In genomic region chr16:572865-573650, GRCh38 we compare ENCODE assay signal across 39 cellular contexts. TPM values are rescaled to one million over a fixed set of nuclear protein-coding genes. Genes with fewer than 3 reads are reported as not detected.
"Had no signal": no experiment of that assay in that cellular context is flagged by ENCODE, and none has a peak within 500 bp of the region (broad histone marks: within the 10 kb centered on the region; RNA-seq: fewer than 3 reads in every experiment).

No MANE protein-coding gene starts in this region.

- H3K36me3 ChIP-seq: breast epithelium, cardiac muscle cell, gastrocnemius medialis had no signal

- H3K27me3 ChIP-seq: adrenal gland, breast epithelium, cardiac muscle cell, dorsolateral prefrontal cortex, esophagus muscularis mucosa, foreskin keratinocyte, gastrocnemius medialis, heart left ventricle had no signal

- H3K27ac Mint-ChIP-seq: activated CD4-positive, alpha-beta memory T cell treated with anti-CD3 and anti-CD28 coated beads for 36 hours; activated CD4-positive, alpha-beta T cell treated with anti-CD3 and anti-CD28 coated beads for 36 hours; activated CD4-positive, alpha-beta T cell treated with anti-CD3 and anti-CD28 coated beads, Interleukin-2, amount 10 ng/mL, durations not matched to agents 24 days and 14 days; activated CD8-positive, alpha-beta memory T cell treated with anti-CD3 and anti-CD28 coated beads, Interleukin-2, amount 10 ng/mL, durations not matched to agents 7 days and 5 days; activated CD8-positive, alpha-beta T cell treated with anti-CD3 and anti-CD28 coated beads, Interleukin-2, amount 10 ng/mL, durations not matched to agents 7 days and 5 days; activated naive CD4-positive, alpha-beta T cell treated with anti-CD3 and anti-CD28 coated beads for 36 hours; activated naive CD4-positive, alpha-beta T cell treated with anti-CD3 and anti-CD28 coated beads, Interleukin-2, amount 50 U/mL, for 24 hours; activated naive CD8-positive, alpha-beta T cell treated with anti-CD3 and anti-CD28 coated beads for 36 hours; activated naive CD8-positive, alpha-beta T cell treated with anti-CD3 and anti-CD28 coated beads, Interleukin-2, amount 50 U/mL, for 24 hours; activated T-helper 1 cell treated with anti-CD3 and anti-CD28 coated beads, Interleukin-12 subunit alpha, Interleukin-12 subunit beta, Interleukin-2, Interleukin-4 antibody, amounts not matched to agents 30 ng/mL and 10 ng/mL and 1 ng/mL, durations not matched to agents 14 hours and 24 hours and 36 hours; activated T-helper 2 cell treated with anti-CD3 and anti-CD28 coated beads, Interferon-gamma antibody, Interleukin-2, Interleukin-4, amounts not matched to agents 10 μg/mL and 5 μg/mL and 100 μg/mL, durations not matched to agents 14 hours and 24 hours and 36 hours; endodermal cell; T-helper 2 cell treated with Interferon-gamma antibody and Interleukin-4, amounts not matched to agents 5 μg/mL and 100 μg/mL, for 36 hours had no signal

- H3K4me3 ChIP-seq: adrenal gland, breast epithelium, cardiac muscle cell, coronary artery, dorsolateral prefrontal cortex, esophagus muscularis mucosa, gastrocnemius medialis, heart left ventricle had no signal

- DNase-seq: activated CD4-positive, alpha-beta memory T cell treated with anti-CD3 and anti-CD28 coated beads for 36 hours; activated CD4-positive, alpha-beta T cell treated with anti-CD3 and anti-CD28 coated beads for 36 hours; activated CD4-positive, alpha-beta T cell treated with anti-CD3 and anti-CD28 coated beads, Interleukin-2, amount 10 ng/mL, durations not matched to agents 24 days and 14 days; activated CD4-positive, CD25-positive, alpha-beta regulatory T cell; activated CD4-positive, CD25-positive, alpha-beta regulatory T cell treated with anti-CD3 and anti-CD28 coated beads, Interleukin-2, amount 50 U/mL, for 72 hours; activated CD8-positive, alpha-beta memory T cell treated with anti-CD3 and anti-CD28 coated beads, Interleukin-2, amount 10 ng/mL, durations not matched to agents 7 days and 5 days; activated CD8-positive, alpha-beta memory T cell treated with anti-CD3 and anti-CD28 coated beads, Interleukin-2, amount 50 U/mL, for 4 hours; activated CD8-positive, alpha-beta T cell treated with anti-CD3 and anti-CD28 coated beads, Interleukin-2, amount 10 ng/mL, durations not matched to agents 7 days and 5 days; activated effector memory CD4-positive, alpha-beta T cell treated with anti-CD3 and anti-CD28 coated beads, Interleukin-2, amount 50 U/mL, for 16 hours; activated naive CD4-positive, alpha-beta T cell treated with anti-CD3 and anti-CD28 coated beads for 36 hours; activated naive CD8-positive, alpha-beta T cell treated with anti-CD3 and anti-CD28 coated beads for 36 hours; activated naive CD8-positive, alpha-beta T cell treated with anti-CD3 and anti-CD28 coated beads, Interleukin-2, amount 50 U/mL, for 24 hours; activated T-cell treated with anti-CD3 and anti-CD28 coated beads, Interleukin-2, amount 50 U/mL, for 1 hour; activated T-cell treated with anti-CD3 and anti-CD28 coated beads, Interleukin-2, amount 50 U/mL, for 48 hours; adrenal gland; amygdala; aorta; central memory CD4-positive, alpha-beta T cell; dorsolateral prefrontal cortex; effector memory CD4-positive, alpha-beta T cell; endodermal cell; foreskin keratinocyte; gastrocnemius medialis; glutamatergic neuron; heart left ventricle; hypothalamus; T1000 had no signal

- H3K4me3 Mint-ChIP-seq: activated CD4-positive, alpha-beta memory T cell treated with anti-CD3 and anti-CD28 coated beads for 36 hours; activated CD4-positive, alpha-beta T cell treated with anti-CD3 and anti-CD28 coated beads for 36 hours; activated CD8-positive, alpha-beta memory T cell treated with anti-CD3 and anti-CD28 coated beads, Interleukin-2, amount 10 ng/mL, durations not matched to agents 7 days and 5 days; activated CD8-positive, alpha-beta T cell treated with anti-CD3 and anti-CD28 coated beads, Interleukin-2, amount 10 ng/mL, durations not matched to agents 7 days and 5 days; activated naive CD4-positive, alpha-beta T cell treated with anti-CD3 and anti-CD28 coated beads for 36 hours; activated naive CD4-positive, alpha-beta T cell treated with anti-CD3 and anti-CD28 coated beads, Interleukin-2, amount 50 U/mL, for 24 hours; activated naive CD8-positive, alpha-beta T cell treated with anti-CD3 and anti-CD28 coated beads for 36 hours; activated naive CD8-positive, alpha-beta T cell treated with anti-CD3 and anti-CD28 coated beads, Interleukin-2, amount 50 U/mL, for 24 hours; activated T-helper 1 cell treated with anti-CD3 and anti-CD28 coated beads, Interleukin-12 subunit alpha, Interleukin-12 subunit beta, Interleukin-2, Interleukin-4 antibody, amounts not matched to agents 30 ng/mL and 10 ng/mL and 1 ng/mL, durations not matched to agents 14 hours and 24 hours and 36 hours; dendritic cell treated with granulocyte-macrophage colony-stimulating factor and Interleukin-4, amounts not matched to agents 40 ng/mL and 50 ng/mL, for 4 days; endodermal cell; T-helper 2 cell treated with Interferon-gamma antibody and Interleukin-4, amounts not matched to agents 5 μg/mL and 100 μg/mL, for 36 hours had no signal

- H3K4me1 ChIP-seq: foreskin keratinocyte had no signal

- ATAC-seq: activated CD4-positive, alpha-beta T cell treated with anti-CD3 and anti-CD28 coated beads for 36 hours; activated CD8-positive, alpha-beta memory T cell treated with anti-CD3 and anti-CD28 coated beads, Interleukin-2, amount 10 ng/mL, durations not matched to agents 7 days and 5 days; activated CD8-positive, alpha-beta T cell treated with anti-CD3 and anti-CD28 coated beads, Interleukin-2, amount 10 ng/mL, durations not matched to agents 7 days and 5 days; activated naive CD8-positive, alpha-beta T cell treated with anti-CD3 and anti-CD28 coated beads, Interleukin-2, amount 50 U/mL, for 24 hours; foreskin keratinocyte; gastrocnemius medialis; heart left ventricle had no signal

- H3K36me3 Mint-ChIP-seq: activated CD4-positive, alpha-beta memory T cell treated with anti-CD3 and anti-CD28 coated beads for 36 hours; activated CD8-positive, alpha-beta memory T cell treated with anti-CD3 and anti-CD28 coated beads, Interleukin-2, amount 10 ng/mL, durations not matched to agents 7 days and 5 days; activated naive CD4-positive, alpha-beta T cell treated with anti-CD3 and anti-CD28 coated beads, Interleukin-2, amount 50 U/mL, for 24 hours; activated naive CD8-positive, alpha-beta T cell treated with anti-CD3 and anti-CD28 coated beads for 36 hours; brain had no signal

- H3K9me3 ChIP-seq: adrenal gland, breast epithelium, esophagus muscularis mucosa, gastrocnemius medialis, heart left ventricle had no signal

- H3K9me3 Mint-ChIP-seq: activated CD4-positive, alpha-beta memory T cell treated with anti-CD3 and anti-CD28 coated beads for 36 hours; activated CD4-positive, alpha-beta T cell treated with anti-CD3 and anti-CD28 coated beads, Interleukin-2, amount 10 ng/mL, durations not matched to agents 24 days and 14 days; activated naive CD4-positive, alpha-beta T cell treated with anti-CD3 and anti-CD28 coated beads for 36 hours; activated naive CD4-positive, alpha-beta T cell treated with anti-CD3 and anti-CD28 coated beads, Interleukin-2, amount 50 U/mL, for 24 hours; activated naive CD8-positive, alpha-beta T cell treated with anti-CD3 and anti-CD28 coated beads for 36 hours; activated naive CD8-positive, alpha-beta T cell treated with anti-CD3 and anti-CD28 coated beads, Interleukin-2, amount 50 U/mL, for 24 hours; activated T-helper 1 cell treated with anti-CD3 and anti-CD28 coated beads, Interleukin-12 subunit alpha, Interleukin-12 subunit beta, Interleukin-2, Interleukin-4 antibody, amounts not matched to agents 30 ng/mL and 10 ng/mL and 1 ng/mL, durations not matched to agents 14 hours and 24 hours and 36 hours; activated T-helper 2 cell treated with anti-CD3 and anti-CD28 coated beads, Interferon-gamma antibody, Interleukin-2, Interleukin-4, amounts not matched to agents 10 μg/mL and 5 μg/mL and 100 μg/mL, durations not matched to agents 14 hours and 24 hours and 36 hours; brain; dendritic cell treated with granulocyte-macrophage colony-stimulating factor and Interleukin-4, amounts not matched to agents 40 ng/mL and 50 ng/mL, for 4 days; endodermal cell; T-helper 2 cell treated with Interferon-gamma antibody and Interleukin-4, amounts not matched to agents 5 μg/mL and 100 μg/mL, for 36 hours had no signal

- H3K27me3 Mint-ChIP-seq: activated CD4-positive, alpha-beta memory T cell treated with anti-CD3 and anti-CD28 coated beads for 36 hours; activated CD4-positive, alpha-beta T cell treated with anti-CD3 and anti-CD28 coated beads for 36 hours; activated CD4-positive, alpha-beta T cell treated with anti-CD3 and anti-CD28 coated beads, Interleukin-2, amount 10 ng/mL, durations not matched to agents 24 days and 14 days; activated CD8-positive, alpha-beta memory T cell treated with anti-CD3 and anti-CD28 coated beads, Interleukin-2, amount 10 ng/mL, durations not matched to agents 7 days and 5 days; activated naive CD4-positive, alpha-beta T cell treated with anti-CD3 and anti-CD28 coated beads, Interleukin-2, amount 50 U/mL, for 24 hours; activated naive CD8-positive, alpha-beta T cell treated with anti-CD3 and anti-CD28 coated beads for 36 hours; activated naive CD8-positive, alpha-beta T cell treated with anti-CD3 and anti-CD28 coated beads, Interleukin-2, amount 50 U/mL, for 24 hours; dendritic cell treated with granulocyte-macrophage colony-stimulating factor and Interleukin-4, amounts not matched to agents 40 ng/mL and 50 ng/mL, for 4 days had no signal

- H3K27ac ChIP-seq: adrenal gland, breast epithelium, cardiac muscle cell, coronary artery, dorsolateral prefrontal cortex, esophagus muscularis mucosa, foreskin keratinocyte, gastrocnemius medialis, heart left ventricle had no signal

RNA-seq across cellular contexts. Expression of gene PRR35, which starts 12.9 kb away (rescaled TPM):
- total RNA-seq: activated CD4-positive, alpha-beta memory T cell treated with anti-CD3 and anti-CD28 coated beads for 36 hours; activated CD4-positive, alpha-beta T cell treated with anti-CD3 and anti-CD28 coated beads for 36 hours; activated CD4-positive, alpha-beta T cell treated with anti-CD3 and anti-CD28 coated beads, Interleukin-2, amount 10 ng/mL, durations not matched to agents 24 days and 14 days; activated CD8-positive, alpha-beta memory T cell treated with anti-CD3 and anti-CD28 coated beads for 36 hours; activated CD8-positive, alpha-beta memory T cell treated with anti-CD3 and anti-CD28 coated beads, Interleukin-2, amount 10 ng/mL, durations not matched to agents 7 days and 5 days; activated CD8-positive, alpha-beta T cell treated with anti-CD3 and anti-CD28 coated beads, Interleukin-2, amount 10 ng/mL, durations not matched to agents 7 days and 5 days; activated naive CD4-positive, alpha-beta T cell treated with anti-CD3 and anti-CD28 coated beads for 36 hours; activated naive CD8-positive, alpha-beta T cell treated with anti-CD3 and anti-CD28 coated beads for 36 hours; activated T-helper 1 cell treated with anti-CD3 and anti-CD28 coated beads, Interleukin-12 subunit alpha, Interleukin-12 subunit beta, Interleukin-2, Interleukin-4 antibody, amounts not matched to agents 30 ng/mL and 10 ng/mL and 1 ng/mL, durations not matched to agents 14 hours and 24 hours and 36 hours; activated T-helper 2 cell treated with anti-CD3 and anti-CD28 coated beads, Interferon-gamma antibody, Interleukin-2, Interleukin-4, amounts not matched to agents 10 μg/mL and 5 μg/mL and 100 μg/mL, durations not matched to agents 14 hours and 24 hours and 36 hours; adrenal gland; aorta; breast epithelium; epithelial cell of proximal tubule; esophagus muscularis mucosa; foreskin keratinocyte; gastrocnemius medialis; heart left ventricle had no signal
- polyA plus RNA-seq: adrenal gland, cardiac muscle cell, foreskin keratinocyte, heart left ventricle had no signal
